Comparison of ENCODE assay signal across 23 cellular contexts in genomic region chr15:62431391-62431790, GRCh38. TPM values are rescaled to one million over a fixed set of nuclear protein-coding genes. Genes with fewer than 3 reads are reported as not detected.
DNase-seq lines count a peak whose midpoint lies in the region; ATAC-seq and TF ChIP-seq lines count a peak whose summit lies in the region.
"Had no signal": no experiment of that assay in that cellular context is flagged by ENCODE, and none has a peak within 500 bp of the region (broad histone marks: within the 10 kb centered on the region; RNA-seq: fewer than 3 reads in every experiment).

No MANE protein-coding gene starts in this region.

- H3K27ac Mint-ChIP-seq in Caco-2 (ENCODE audit: unreplicated experiment), result peak overlapping the region; percentile 82
- H3K27ac Mint-ChIP-seq: CD4-positive, alpha-beta T cell; GM23338; IgD-negative memory B cell had no signal

- no peak overlapping the region for H2AFZ ChIP-seq in smooth muscle cell (ENCODE audit: low read depth)
- H2AFZ ChIP-seq: GM23338 had no signal

- peak overlapping the region; percentile 8 for H3K4me3 Mint-ChIP-seq in Caco-2 (ENCODE audit: unreplicated experiment)
- H3K4me3 Mint-ChIP-seq: CD4-positive, alpha-beta T cell; GM23338; H9; IgD-negative memory B cell had no signal

- H4K20me1 ChIP-seq in smooth muscle cell (ENCODE audit: low read depth), result no peaks in the 10 kb centered on the region
- H4K20me1 ChIP-seq: BLaER1 treated with 17β-estradiol and CSF1 and Interleukin-3, amounts not matched to agents 10 nM and 100 nM had no signal

- no TSS peak for BruUV-seq in Caco-2 (replicated peaks; lab: Mats Ljungman, UMichigan)

- peaks cover 28% of the 10 kb centered on the region for H3K79me2 ChIP-seq in smooth muscle cell (ENCODE audit: low read depth)

- H3K4me1 ChIP-seq in Caco-2 (peaks cover 48% of the 10 kb centered on the region), ascending aorta (peaks cover 10 to 51% of the 10 kb centered on the region in 2 donors), gastrocnemius medialis (peaks cover 31 to 58% of the 10 kb centered on the region in 2 donors), thyroid gland (peaks cover 41 to 48% of the 10 kb centered on the region in 2 donors), smooth muscle cell (ENCODE audit: low read depth) (no peaks in the 10 kb centered on the region)

- peaks cover 24% of the 10 kb centered on the region for H3K4me1 Mint-ChIP-seq in Caco-2 (ENCODE audit: low read depth, unreplicated experiment)
- H3K4me1 Mint-ChIP-seq: IgD-negative memory B cell had no signal

- H3K36me3 ChIP-seq in Caco-2 (ENCODE audit: control insufficient read depth, insufficient read depth, low read length) (no peaks in the 10 kb centered on the region; the same call in 1 of the 2 replicates), ascending aorta (no peaks in the 10 kb centered on the region), gastrocnemius medialis (no peaks in the 10 kb centered on the region), thyroid gland (no peaks in the 10 kb centered on the region), smooth muscle cell (ENCODE audit: low read depth) (no peaks in the 10 kb centered on the region)
- H3K36me3 ChIP-seq: BLaER1 treated with 17β-estradiol and CSF1 and Interleukin-3, amounts not matched to agents 10 nM and 100 nM; SJSA1 had no signal

- peaks cover 3% of the 10 kb centered on the region for H3F3A ChIP-seq in smooth muscle cell (ENCODE audit: low read depth)

- peaks cover 25% of the 10 kb centered on the region for H3K36me3 Mint-ChIP-seq in Caco-2 (ENCODE audit: insufficient read depth, unreplicated experiment)
- H3K36me3 Mint-ChIP-seq: IgD-negative memory B cell had no signal

- no peak overlapping the region for H3K9ac ChIP-seq in smooth muscle cell (ENCODE audit: low read depth)
- H3K9ac ChIP-seq: BLaER1 treated with 17β-estradiol and CSF1 and Interleukin-3, amounts not matched to agents 10 nM and 100 nM; KMS-11 had no signal

- WGBS in thyroid gland, 2 donors, result 84 to 85% methylated on average over 4 of the region's 4 CpGs
- WGBS in smooth muscle cell (ENCODE audit: low lambda C conversion rate), result 95% methylated on average over 4 of the region's 4 CpGs

- no peak for TF ChIP-seq CTCF in Caco-2 (IDR thresholded peaks at IDR 0.05; ENCODE audit: insufficient read depth in 1 of 2, low read depth in 1 of 2, low read length in 1 of 2, severe bottlenecking in 1 of 2, unreplicated experiment in 1 of 2)
- TF ChIP-seq CTCF in ascending aorta (IDR thresholded peaks at IDR 0.05), result no peak
- no peak for TF ChIP-seq CTCF in gastrocnemius medialis (IDR thresholded peaks at IDR 0.05 in 4 of 5, conservative IDR thresholded peaks at IDR 0.05 in 1 of 5)
- TF ChIP-seq CTCF in thyroid gland (IDR thresholded peaks at IDR 0.05), result no peak
- TF ChIP-seq CTCF in smooth muscle cell (IDR thresholded peaks at IDR 0.05; ENCODE audit: borderline replicate concordance, insufficient read depth, poor library complexity, severe bottlenecking), result no peak

- peak in 1 of 2 experiments; percentile 42 for DNase-seq in Caco-2
- no peak for DNase-seq in ascending aorta (ENCODE audit: low spot score in 2 of 2)
- DNase-seq in gastrocnemius medialis, result no peak
- DNase-seq in thyroid gland, result no peak
- DNase-seq in activated CD4-positive, CD25-positive, alpha-beta regulatory T cell (lab: John Stamatoyannopoulos, UW), result no peak
- DNase-seq in smooth muscle cell (lab: John Stamatoyannopoulos, UW; ENCODE audit: unreplicated experiment), result no peak
- no peak for DNase-seq in T-helper 2 cell
- DNase-seq: CD4-positive, alpha-beta T cell; DMS53; H9; NCI-H1048; NCI-H1417; NCI-H1694; NCI-H2029 treated with DMSO at 0.1 percent for 48 hours; NCI-H2227 treated with DMSO at 0.1 percent for 48 hours; NCI-H69; Right ventricle myocardium superior had no signal

- H3K27ac ChIP-seq in ascending aorta (peak overlapping the region; percentile 57 to 84), gastrocnemius medialis (peak overlapping the region; percentile 81 to 91 (median 84)), thyroid gland (peak overlapping the region in 2 of 3 donors; percentile 31 to 84), smooth muscle cell (ENCODE audit: low read depth) (no peak overlapping the region)
- H3K27ac ChIP-seq: BLaER1 treated with 17β-estradiol and CSF1 and Interleukin-3, amounts not matched to agents 10 nM and 100 nM; KMS-11; SJSA1 had no signal

- POLR2A ChIA-PET in Caco-2 (lab: Charles Lee), result interaction anchor here (0.6 to 1.0 kb wide), 2 partner anchors 40 to 533 kb away, joined by 3 to 4 read pairs; no protein-coding TSS in a partner anchor

- H3K4me2 ChIP-seq in smooth muscle cell, result no peak overlapping the region
- H3K4me2 ChIP-seq: BLaER1 treated with 17β-estradiol and CSF1 and Interleukin-3, amounts not matched to agents 10 nM and 100 nM; GM23338 had no signal

- H3K9me3 Mint-ChIP-seq in Caco-2 (ENCODE audit: unreplicated experiment), result no peaks in the 10 kb centered on the region
- H3K9me3 Mint-ChIP-seq: CD4-positive, alpha-beta T cell; GM23338; IgD-negative memory B cell had no signal

- TF ChIP-seq POLR2A in gastrocnemius medialis (IDR thresholded peaks at IDR 0.05), result no peak
- no peak for TF ChIP-seq POLR2A in thyroid gland (IDR thresholded peaks at IDR 0.05)

- H3K9me3 ChIP-seq in Caco-2, result no peaks in the 10 kb centered on the region
- no peaks in the 10 kb centered on the region for H3K9me3 ChIP-seq in ascending aorta
- no peaks in the 10 kb centered on the region for H3K9me3 ChIP-seq in gastrocnemius medialis
- no peaks in the 10 kb centered on the region for H3K9me3 ChIP-seq in thyroid gland
- H3K9me3 ChIP-seq in smooth muscle cell (replicated peaks; ENCODE audit: low read depth), result no peaks in the 10 kb centered on the region
- H3K9me3 ChIP-seq: BLaER1 treated with 17β-estradiol and CSF1 and Interleukin-3, amounts not matched to agents 10 nM and 100 nM; SJSA1 had no signal

- no peaks in the 10 kb centered on the region for H3K27me3 Mint-ChIP-seq in Caco-2 (ENCODE audit: insufficient read depth, unreplicated experiment)
- H3K27me3 Mint-ChIP-seq: IgD-negative memory B cell had no signal

- ATAC-seq in gastrocnemius medialis (no peak), HG03571 (IDR thresholded peaks at IDR 0.05; ENCODE audit: unreplicated experiment) (no peak)
- ATAC-seq: GM23338 had no signal

- intact Hi-C loops in Caco-2 (cut with micrococcal nuclease; ENCODE audit: unreplicated experiment), result loop anchor here (1.0 kb wide), 1 partner anchor 40 kb away; no protein-coding TSS in a partner anchor
- intact Hi-C loops in ascending aorta (cut with DNase I), result loop anchor here (5.0 kb wide), 1 partner anchor 41 kb away; no protein-coding TSS in a partner anchor
- intact Hi-C loops in gastrocnemius medialis (cut with DNase I; ENCODE audit: low total_unique reads), result no loop called here
- intact Hi-C loops in thyroid gland (cut with DNase I), result no loop called here

- CTCF ChIA-PET in Caco-2 (lab: Charles Lee), result interaction anchor here (0.9 to 1.3 kb wide), 3 partner anchors 15 to 118 kb away, joined by 3 to 5 read pairs (median 3); no protein-coding TSS in a partner anchor

- H3K4me3 ChIP-seq in Caco-2 (ENCODE audit: low read depth, low read length), result no peak overlapping the region
- no peak overlapping the region for H3K4me3 ChIP-seq in ascending aorta
- no peak overlapping the region for H3K4me3 ChIP-seq in gastrocnemius medialis
- no peak overlapping the region for H3K4me3 ChIP-seq in thyroid gland (replicated peaks in 1 of 3)
- no peak overlapping the region for H3K4me3 ChIP-seq in smooth muscle cell
- H3K4me3 ChIP-seq: BLaER1 treated with 17β-estradiol and CSF1 and Interleukin-3, amounts not matched to agents 10 nM and 100 nM; GM23338; SJSA1 had no signal

- H3K27me3 ChIP-seq in Caco-2 (replicated peaks; ENCODE audit: control insufficient read depth, insufficient read depth, low read length) (no peaks in the 10 kb centered on the region), ascending aorta (no peaks in the 10 kb centered on the region), gastrocnemius medialis (no peaks in the 10 kb centered on the region), thyroid gland (no peaks in the 10 kb centered on the region), smooth muscle cell (ENCODE audit: low read depth) (no peaks in the 10 kb centered on the region)
- H3K27me3 ChIP-seq: BLaER1 treated with 17β-estradiol and CSF1 and Interleukin-3, amounts not matched to agents 10 nM and 100 nM; SJSA1 had no signal

- in situ Hi-C loops in gastrocnemius medialis (cut with MboI; ENCODE audit: low sequenced_read_pairs in 4 of 4), result no loop called here

RNA-seq across cellular contexts. Expression of gene TLN2, which starts 41.0 kb away (rescaled TPM):
- 75.7 and 77.5 TPM in 2 replicates for total RNA-seq in Caco-2 (2022)
- total RNA-seq in ascending aorta, result 30.3 TPM
- total RNA-seq in gastrocnemius medialis, result 10 to 100 TPM in 3 of 4 donors, 1 to 10 TPM in 1; 7.4 to 46.0 (median 11.4) TPM
- 10 to 100 TPM; 43.0 to 86.9 (median 61.7) TPM for total RNA-seq in thyroid gland
- total RNA-seq in smooth muscle cell, result 13.0 and 15.8 TPM in 2 replicates
- 8.1 and 10.4 TPM in 2 replicates for polyA plus RNA-seq in smooth muscle cell

Comparison
In these comparisons a context has a peak if more than half of its experiments do, and no peak if none do; other contexts are left out.
1. intact Hi-C loops: an anchor here in Caco-2 (1.0 kb wide) and ascending aorta (5.0 kb wide); none called in gastrocnemius medialis and thyroid gland.